8 cellular contexts compared by ENCODE assay signal in genomic region chr22:37953062-37953436, GRCh38. TPM values are rescaled to one million over a fixed set of nuclear protein-coding genes. Genes with fewer than 3 reads are reported as not detected.
A peak's percentile ranks its signal among the peaks of the same experiment; 100 is the strongest.
DNase-seq lines count a peak whose midpoint lies in the region; ATAC-seq, FAIRE-seq and TF ChIP-seq lines count a peak whose summit lies in the region.

No MANE protein-coding gene starts in this region.

- no peak for TF ChIP-seq CTCF in activated CD8-positive, alpha-beta T cell treated with anti-CD3 and anti-CD28 coated beads for 36 hours (IDR thresholded peaks at IDR 0.05)

- peak overlapping the region; percentile 94 to 100 (median 99) for H3K4me3 Mint-ChIP-seq in CD8-positive, alpha-beta memory T cell
- H3K4me3 Mint-ChIP-seq in activated CD8-positive, alpha-beta T cell treated with anti-CD3 and anti-CD28 coated beads for 36 hours = peak overlapping the region; percentile 97

- no peaks in the 10 kb centered on the region for H3K9me3 ChIP-seq in CD8-positive, alpha-beta memory T cell (ENCODE audit: low read length)
- H3K9me3 ChIP-seq in right cardiac atrium (ENCODE audit: control insufficient read depth, low read length) (no peaks in the 10 kb centered on the region), small intestine (ENCODE audit: control insufficient read depth, low read depth) (no peaks in the 10 kb centered on the region)

- peaks cover 5% of the 10 kb centered on the region for H3K27me3 ChIP-seq in CD8-positive, alpha-beta memory T cell (ENCODE audit: insufficient read depth, low read length, poor library complexity, severe bottlenecking)
- H3K27me3 ChIP-seq in right cardiac atrium (ENCODE audit: control insufficient read depth, insufficient read depth) (no peaks in the 10 kb centered on the region), small intestine (ENCODE audit: control insufficient read depth in 2 of 2, insufficient read depth in 2 of 2, low read length in 2 of 2) (no peaks in the 10 kb centered on the region)

- peak overlapping the region; percentile 77 for H3K27ac ChIP-seq in CD8-positive, alpha-beta memory T cell (ENCODE audit: low read depth, low read length)
- no peak overlapping the region for H3K27ac ChIP-seq in right cardiac atrium (ENCODE audit: low read length)
- H3K27ac ChIP-seq in small intestine (ENCODE audit: low read depth in 1 of 2, low read length in 1 of 2) = no peak overlapping the region

- CTCF ChIA-PET in CD8-positive, alpha-beta memory T cell (lab: Charles Lee) = interaction anchor here (1.3 to 2.0 kb wide), 4 partner anchors 13 to 135 kb away, joined by 3 to 7 read pairs (median 4); partner anchors contain the start of gene MICALL1
- CTCF ChIA-PET in activated CD8-positive, alpha-beta T cell treated with anti-CD3 and anti-CD28 coated beads for 36 hours (lab: Charles Lee) = interaction anchor here (0.6 to 2.7 kb wide), 7 partner anchors 9 to 135 kb away, joined by 3 to 31 read pairs (median 4); partner anchors contain the start of gene MICALL1

- peaks cover 4 to 28% (median 16%) of the 10 kb centered on the region in 3 donors for H3K36me3 Mint-ChIP-seq in CD8-positive, alpha-beta memory T cell
- peaks cover 15% of the 10 kb centered on the region for H3K36me3 Mint-ChIP-seq in activated CD8-positive, alpha-beta T cell treated with anti-CD3 and anti-CD28 coated beads for 36 hours (ENCODE audit: low read depth)

- H3K27ac Mint-ChIP-seq in CD8-positive, alpha-beta memory T cell = peak overlapping the region in 7 of 8 donors; percentile 63 to 100 (median 98)
- H3K27ac Mint-ChIP-seq in activated CD8-positive, alpha-beta T cell treated with anti-CD3 and anti-CD28 coated beads for 36 hours = peak overlapping the region; percentile 97

- FAIRE-seq in small intestine (lab: Jason Lieb, UNC) = no peak

- ATAC-seq in HG02571 (IDR thresholded peaks at IDR 0.05; ENCODE audit: unreplicated experiment) = peak; percentile 36
- no peak for ATAC-seq in activated CD8-positive, alpha-beta T cell treated with anti-CD3 and anti-CD28 coated beads for 36 hours
- ATAC-seq in right cardiac atrium = peak; percentile 68 to 70
- no peak for ATAC-seq in HG03280 (IDR thresholded peaks at IDR 0.05; ENCODE audit: unreplicated experiment)
- ATAC-seq in HG02970 (IDR thresholded peaks at IDR 0.05; ENCODE audit: low FRiP score, unreplicated experiment) = no peak

- WGBS in right cardiac atrium = 0% methylated on average over 13 of the region's 13 CpGs
- 1 to 2% (median 2%) methylated on average over 13 of the region's 13 CpGs for WGBS in small intestine, 3 donors

- intact Hi-C loops in activated CD8-positive, alpha-beta T cell treated with anti-CD3 and anti-CD28 coated beads for 36 hours (cut with micrococcal nuclease) = no loop called here
- intact Hi-C loops in right cardiac atrium (cut with DNase I) = loop anchor here in 1 of 4 donors (10.0 kb wide), 1 partner anchor 138 kb away; no protein-coding TSS in a partner anchor

- peaks cover 10% of the 10 kb centered on the region for H3K36me3 ChIP-seq in CD8-positive, alpha-beta memory T cell (ENCODE audit: insufficient read depth, low read length)
- H3K36me3 ChIP-seq in small intestine (ENCODE audit: control insufficient read depth in 2 of 2, insufficient read depth in 2 of 2, low read length in 2 of 2) = peaks cover 2 to 8% of the 10 kb centered on the region in 2 donors

- POLR2A ChIA-PET in CD8-positive, alpha-beta memory T cell (lab: Charles Lee) = interaction anchor here (0.6 kb wide), 1 partner anchor 18 kb away, joined by 4 read pairs; no protein-coding TSS in a partner anchor
- POLR2A ChIA-PET in activated CD8-positive, alpha-beta T cell treated with anti-CD3 and anti-CD28 coated beads for 36 hours (lab: Charles Lee) = no interaction called here

- no peaks in the 10 kb centered on the region for H3K9me3 Mint-ChIP-seq in CD8-positive, alpha-beta memory T cell
- H3K9me3 Mint-ChIP-seq in activated CD8-positive, alpha-beta T cell treated with anti-CD3 and anti-CD28 coated beads for 36 hours = no peaks in the 10 kb centered on the region

- peak overlapping the region; percentile 93 for H3K4me3 ChIP-seq in CD8-positive, alpha-beta memory T cell (ENCODE audit: low read length)
- H3K4me3 ChIP-seq in right cardiac atrium (ENCODE audit: low read length) = peak overlapping the region; percentile 84
- peak overlapping the region; percentile 32 to 96 for H3K4me3 ChIP-seq in small intestine (ENCODE audit: low read depth in 1 of 2, low read length in 2 of 2)

- DNase-seq in CD8-positive, alpha-beta memory T cell = no peak
- DNase-seq in activated CD8-positive, alpha-beta T cell treated with anti-CD3 and anti-CD28 coated beads for 36 hours = no peak
- DNase-seq in right cardiac atrium = no peak
- DNase-seq in small intestine = no peak
- DNase-seq in NCI-H1092 (lab: John Stamatoyannopoulos, UW) = no peak

- peaks cover 17% of the 10 kb centered on the region for H3K4me1 ChIP-seq in CD8-positive, alpha-beta memory T cell (ENCODE audit: insufficient read depth, low read length)
- H3K4me1 ChIP-seq in right cardiac atrium (ENCODE audit: control insufficient read depth, insufficient read depth, low read length) (peaks cover 3% of the 10 kb centered on the region), small intestine (ENCODE audit: control insufficient read depth in 2 of 2, insufficient read depth in 1 of 2, low read depth in 1 of 2, low read length in 1 of 2) (peaks cover 0 to 7% of the 10 kb centered on the region in 2 donors)

- peaks cover 8 to 12% of the 10 kb centered on the region in 2 donors for H3K27me3 Mint-ChIP-seq in CD8-positive, alpha-beta memory T cell
- peaks cover 14% of the 10 kb centered on the region for H3K27me3 Mint-ChIP-seq in activated CD8-positive, alpha-beta T cell treated with anti-CD3 and anti-CD28 coated beads for 36 hours

- H3K4me1 Mint-ChIP-seq in CD8-positive, alpha-beta memory T cell = peaks cover 41 to 47% (median 45%) of the 10 kb centered on the region in 3 donors
- peaks cover 28% of the 10 kb centered on the region for H3K4me1 Mint-ChIP-seq in activated CD8-positive, alpha-beta T cell treated with anti-CD3 and anti-CD28 coated beads for 36 hours (ENCODE audit: low read depth)

RNA-seq across cellular contexts. Expression of gene C22orf23, which starts 0.4 kb away (rescaled TPM):
- under 1 TPM; 0.29 to 0.37 TPM for total RNA-seq in CD8-positive, alpha-beta memory T cell
- not detected for polyA plus RNA-seq in CD8-positive, alpha-beta memory T cell
- total RNA-seq in activated CD8-positive, alpha-beta T cell treated with anti-CD3 and anti-CD28 coated beads for 36 hours = not detected
- under 1 TPM; 0.19 to 0.46 (median 0.27) TPM for total RNA-seq in right cardiac atrium
- 0.54 TPM for polyA plus RNA-seq in right cardiac atrium
- under 1 TPM in 1 of 3 donors, not detected in 2; 0.24 TPM for polyA plus RNA-seq in small intestine

RNA-seq across cellular contexts. Expression of gene POLR2F, which starts 0.5 kb away (rescaled TPM):
- total RNA-seq in CD8-positive, alpha-beta memory T cell = 100 to 1,000 TPM; 140 to 148 TPM
- 167 TPM for polyA plus RNA-seq in CD8-positive, alpha-beta memory T cell
- 10 to 100 TPM; 82.2 to 85.4 TPM for total RNA-seq in activated CD8-positive, alpha-beta T cell treated with anti-CD3 and anti-CD28 coated beads for 36 hours
- 10 to 100 TPM; 62.1 to 85.5 (median 76.9) TPM for total RNA-seq in right cardiac atrium
- polyA plus RNA-seq in right cardiac atrium (159 TPM), small intestine (100 to 1,000 TPM; 102 to 146 (median 113) TPM)

RNA-seq across cellular contexts. Expression of gene SOX10, which starts 31.3 kb away (rescaled TPM):
- total RNA-seq in CD8-positive, alpha-beta memory T cell = not detected
- polyA plus RNA-seq in CD8-positive, alpha-beta memory T cell = not detected
- total RNA-seq in activated CD8-positive, alpha-beta T cell treated with anti-CD3 and anti-CD28 coated beads for 36 hours = not detected
- 1 to 10 TPM; 3.5 to 5.9 (median 4.6) TPM for total RNA-seq in right cardiac atrium
- polyA plus RNA-seq in right cardiac atrium (5.8 TPM), small intestine (1 to 10 TPM in 1 of 3 donors, under 1 TPM in 1, not detected in 1; 0.27 to 2.8 TPM)

RNA-seq across cellular contexts. Expression of gene MICALL1, which starts 47.0 kb away (rescaled TPM):
- 10 to 100 TPM; 25.4 to 25.8 TPM for total RNA-seq in CD8-positive, alpha-beta memory T cell
- 7.2 TPM for polyA plus RNA-seq in CD8-positive, alpha-beta memory T cell
- total RNA-seq in activated CD8-positive, alpha-beta T cell treated with anti-CD3 and anti-CD28 coated beads for 36 hours = 10 to 100 TPM; 10.2 to 11.8 TPM
- 10 to 100 TPM; 11.5 to 17.0 (median 14.2) TPM for total RNA-seq in right cardiac atrium
- 9.8 TPM for polyA plus RNA-seq in right cardiac atrium
- polyA plus RNA-seq in small intestine = 10 to 100 TPM in 2 of 3 donors, 1 to 10 TPM in 1; 8.4 to 16.4 (median 10.3) TPM

Comparison
In these comparisons a context has a peak if more than half of its experiments do, and no peak if none do; other contexts are left out.
1. ATAC-seq: peak in HG02571 (single experiment) and right cardiac atrium (2 of 2); none in activated CD8-positive, alpha-beta T cell treated with anti-CD3 and anti-CD28 coated beads for 36 hours (single experiment), HG03280 (single experiment) and HG02970 (single experiment).
2. RNA of gene SOX10, which starts 31.3 kb away (total RNA-seq): 3.5 to 5.9 TPM in right cardiac atrium; not detected in CD8-positive, alpha-beta memory T cell and not detected in activated CD8-positive, alpha-beta T cell treated with anti-CD3 and anti-CD28 coated beads for 36 hours; every median in the first group is over 4 times any median in the second.
3. Peak in every context shown above with its lines, with median percentiles within 50 percentile points of each other: H3K4me3 ChIP-seq.